1 cellular context compared by ENCODE assay signal in the genomic region with DNA sequence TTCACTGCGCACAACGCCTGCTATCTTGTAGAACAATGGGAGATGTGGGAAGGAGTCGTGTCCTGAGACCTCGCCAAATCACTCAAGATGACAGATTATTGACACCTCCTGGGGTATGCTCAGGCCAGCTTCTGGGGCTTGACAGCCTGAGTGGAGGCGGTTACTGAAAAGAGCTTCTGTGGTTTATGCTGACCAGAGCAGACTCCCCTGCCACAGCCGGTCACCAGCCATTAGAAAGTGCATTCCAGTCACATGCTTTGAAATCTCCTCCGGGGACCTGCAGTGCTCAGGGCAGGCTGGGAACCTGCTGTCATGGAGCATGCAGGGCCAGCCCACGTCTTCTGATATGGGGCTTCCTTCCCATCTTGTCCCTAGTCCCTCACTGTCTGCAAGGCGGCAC.
TF ChIP-seq lines count a peak whose summit lies in the region.

No MANE protein-coding gene starts in this region.

TF ChIP-seq in IMR-90, 13 proteins besides CTCF, POLR2A, EP300 and RAD21:
- TF ChIP-seq BHLHE40 (IDR thresholded peaks at IDR 0.05; ENCODE audit: low read depth, low read length) (no peak), MXI1 (IDR thresholded peaks at IDR 0.05; ENCODE audit: borderline replicate concordance, low read depth, low read length) (no peak), CEBPB (IDR thresholded peaks at IDR 0.05; ENCODE audit: low read depth, low read length) (no peak), RFX5 (IDR thresholded peaks at IDR 0.05; ENCODE audit: low read depth, low read length) (no peak), CHD1 (IDR thresholded peaks at IDR 0.05; ENCODE audit: low read depth, low read length) (no peak)
- TF ChIP-seq, protein P1, sequence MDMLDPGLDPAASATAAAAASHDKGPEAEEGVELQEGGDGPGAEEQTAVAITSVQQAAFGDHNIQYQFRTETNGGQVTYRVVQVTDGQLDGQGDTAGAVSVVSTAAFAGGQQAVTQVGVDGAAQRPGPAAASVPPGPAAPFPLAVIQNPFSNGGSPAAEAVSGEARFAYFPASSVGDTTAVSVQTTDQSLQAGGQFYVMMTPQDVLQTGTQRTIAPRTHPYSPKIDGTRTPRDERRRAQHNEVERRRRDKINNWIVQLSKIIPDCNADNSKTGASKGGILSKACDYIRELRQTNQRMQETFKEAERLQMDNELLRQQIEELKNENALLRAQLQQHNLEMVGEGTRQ (IDR thresholded peaks at IDR 0.05; ENCODE audit: low read depth, low read length), result no peak
- TF ChIP-seq, protein P2, sequence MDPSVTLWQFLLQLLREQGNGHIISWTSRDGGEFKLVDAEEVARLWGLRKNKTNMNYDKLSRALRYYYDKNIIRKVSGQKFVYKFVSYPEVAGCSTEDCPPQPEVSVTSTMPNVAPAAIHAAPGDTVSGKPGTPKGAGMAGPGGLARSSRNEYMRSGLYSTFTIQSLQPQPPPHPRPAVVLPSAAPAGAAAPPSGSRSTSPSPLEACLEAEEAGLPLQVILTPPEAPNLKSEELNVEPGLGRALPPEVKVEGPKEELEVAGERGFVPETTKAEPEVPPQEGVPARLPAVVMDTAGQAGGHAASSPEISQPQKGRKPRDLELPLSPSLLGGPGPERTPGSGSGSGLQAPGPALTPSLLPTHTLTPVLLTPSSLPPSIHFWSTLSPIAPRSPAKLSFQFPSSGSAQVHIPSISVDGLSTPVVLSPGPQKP (IDR thresholded peaks at IDR 0.05; ENCODE audit: borderline replicate concordance, low read depth, low read length), result no peak
